1 cellular context compared by ENCODE assay signal in the genomic region with DNA sequence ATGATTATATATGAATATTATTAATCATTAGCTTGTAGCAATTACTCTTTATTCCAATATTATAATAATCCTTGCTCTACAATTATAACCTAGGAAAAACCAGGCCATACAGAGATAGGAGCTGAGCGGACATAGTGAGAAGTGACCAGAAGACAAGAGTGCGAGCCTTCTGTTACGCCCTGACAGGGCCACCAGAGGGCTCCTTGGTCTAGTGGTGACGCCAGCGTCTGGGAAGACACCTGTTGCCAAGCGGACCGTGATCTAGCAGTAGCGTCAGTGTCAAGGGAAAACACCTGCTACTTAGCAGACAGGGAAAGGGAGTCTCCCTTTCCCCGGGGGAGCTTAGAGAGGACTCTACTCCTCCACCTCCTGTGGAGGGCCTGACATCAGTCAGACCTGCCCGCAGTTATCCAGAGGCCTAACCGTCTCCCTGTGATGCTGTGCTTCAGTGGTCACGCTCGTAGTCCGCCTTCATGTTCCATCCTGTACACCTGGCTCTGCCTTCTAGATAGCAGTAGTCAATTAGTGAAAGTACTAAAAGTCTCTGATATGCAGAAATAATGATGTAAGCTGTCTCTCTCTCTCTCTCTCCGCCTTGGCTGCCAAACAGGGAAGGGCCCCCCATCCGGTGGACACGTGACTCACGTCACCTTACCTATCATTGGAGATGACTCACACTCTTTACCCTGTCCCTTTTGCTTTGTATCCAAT.
A peak's percentile ranks its signal among the peaks of the same experiment; 100 is the strongest.
TF ChIP-seq lines count a peak whose summit lies in the region.

No MANE protein-coding gene starts in this region.

TF ChIP-seq in HEK293, 187 proteins besides CTCF, POLR2A, EP300 and RAD21 (continues in another document):
- peak; percentile 41; the same call in 1 of the 2 replicates for TF ChIP-seq ZNF639 (tag by site-specific recombination; IDR thresholded peaks at IDR 0.05)
- peak; percentile 99 for TF ChIP-seq SCRT1 (tag by site-specific recombination; IDR thresholded peaks at IDR 0.05; ENCODE audit: borderline replicate concordance)
- peak; percentile 56; the same call in 1 of the 2 replicates for TF ChIP-seq PRDM4 (tag by site-specific recombination; IDR thresholded peaks at IDR 0.05)
- TF ChIP-seq IKZF3 (tag by site-specific recombination; IDR thresholded peaks at IDR 0.05): peak; percentile 80
- peak; percentile 88 for TF ChIP-seq KLF8 (tag by site-specific recombination; IDR thresholded peaks at IDR 0.05)
- TF ChIP-seq WT1 (tag by site-specific recombination; IDR thresholded peaks at IDR 0.05): peak; percentile 91
- peak; percentile 73 for TF ChIP-seq PATZ1 (tag by site-specific recombination; IDR thresholded peaks at IDR 0.05)
- 0 out of 2 replicates have a peak, but pooled peaks have one; percentile 29 for TF ChIP-seq ZNF239 (tag by site-specific recombination; IDR thresholded peaks at IDR 0.05)
- TF ChIP-seq ZNF24 (tag by site-specific recombination; IDR thresholded peaks at IDR 0.05): peak; percentile 57; the same call in 1 of the 2 replicates
- peak; percentile 31; the same call in 1 of the 2 replicates for TF ChIP-seq ZBTB20 (tag by site-specific recombination; IDR thresholded peaks at IDR 0.05)
- TF ChIP-seq ZNF366 (tag by site-specific recombination; conservative IDR thresholded peaks at IDR 0.05): peak; percentile 93
- peak; percentile 44; the same call in 1 of the 2 replicates for TF ChIP-seq ZXDB (tag by site-specific recombination; IDR thresholded peaks at IDR 0.05)
- TF ChIP-seq SP7 (tag by site-specific recombination; IDR thresholded peaks at IDR 0.05): peak; percentile 87
- TF ChIP-seq KLF1 (tag by site-specific recombination; IDR thresholded peaks at IDR 0.05): peak; percentile 71
- TF ChIP-seq ZNF2 (tag by site-specific recombination; IDR thresholded peaks at IDR 0.05): peak; percentile 91
- peak; percentile 43; the same call in 1 of the 2 replicates for TF ChIP-seq ZFP69B (tag by site-specific recombination; IDR thresholded peaks at IDR 0.05)
- TF ChIP-seq, protein P1, sequence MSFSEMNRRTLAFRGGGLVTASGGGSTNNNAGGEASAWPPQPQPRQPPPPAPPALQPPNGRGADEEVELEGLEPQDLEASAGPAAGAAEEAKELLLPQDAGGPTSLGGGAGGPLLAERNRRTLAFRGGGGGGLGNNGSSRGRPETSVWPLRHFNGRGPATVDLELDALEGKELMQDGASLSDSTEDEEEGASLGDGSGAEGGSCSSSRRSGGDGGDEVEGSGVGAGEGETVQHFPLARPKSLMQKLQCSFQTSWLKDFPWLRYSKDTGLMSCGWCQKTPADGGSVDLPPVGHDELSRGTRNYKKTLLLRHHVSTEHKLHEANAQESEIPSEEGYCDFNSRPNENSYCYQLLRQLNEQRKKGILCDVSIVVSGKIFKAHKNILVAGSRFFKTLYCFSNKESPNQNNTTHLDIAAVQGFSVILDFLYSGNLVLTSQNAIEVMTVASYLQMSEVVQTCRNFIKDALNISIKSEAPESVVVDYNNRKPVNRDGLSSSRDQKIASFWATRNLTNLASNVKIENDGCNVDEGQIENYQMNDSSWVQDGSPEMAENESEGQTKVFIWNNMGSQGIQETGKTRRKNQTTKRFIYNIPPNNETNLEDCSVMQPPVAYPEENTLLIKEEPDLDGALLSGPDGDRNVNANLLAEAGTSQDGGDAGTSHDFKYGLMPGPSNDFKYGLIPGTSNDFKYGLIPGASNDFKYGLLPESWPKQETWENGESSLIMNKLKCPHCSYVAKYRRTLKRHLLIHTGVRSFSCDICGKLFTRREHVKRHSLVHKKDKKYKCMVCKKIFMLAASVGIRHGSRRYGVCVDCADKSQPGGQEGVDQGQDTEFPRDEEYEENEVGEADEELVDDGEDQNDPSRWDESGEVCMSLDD (tag by site-specific recombination; IDR thresholded peaks at IDR 0.05): peak; percentile 76; the same call in 1 of the 2 replicates
- TF ChIP-seq KLF17 (tag by site-specific recombination; IDR thresholded peaks at IDR 0.05): peak; percentile 84
- peak; percentile 98 for TF ChIP-seq PRDM1 (tag by site-specific recombination; IDR thresholded peaks at IDR 0.05)
- peak; percentile 26; the same call in 1 of the 2 replicates for TF ChIP-seq ZBTB21 (tag by site-specific recombination; IDR thresholded peaks at IDR 0.05)
- peak; percentile 100 for TF ChIP-seq SCRT2 (tag by site-specific recombination; IDR thresholded peaks at IDR 0.05)
- peak; percentile 48 for TF ChIP-seq ZBTB17 (tag by site-specific recombination; IDR thresholded peaks at IDR 0.05)
- peak; percentile 87 for TF ChIP-seq ZEB2 (tag by site-specific recombination; IDR thresholded peaks at IDR 0.05)
- TF ChIP-seq ZNF398 (tag by site-specific recombination; IDR thresholded peaks at IDR 0.05): 0 out of 2 replicates have a peak, but pooled peaks have one; percentile 24
- peak; percentile 90 for TF ChIP-seq ZNF600 (tag by site-specific recombination; IDR thresholded peaks at IDR 0.05)
- peak; percentile 93 for TF ChIP-seq GLIS1 (tag by site-specific recombination; IDR thresholded peaks at IDR 0.05)
- 0 out of 2 replicates have a peak, but pooled peaks have one; percentile 31 for TF ChIP-seq ZNF335 (tag by site-specific recombination; conservative IDR thresholded peaks at IDR 0.05)
- peak; percentile 77 for TF ChIP-seq OSR2 (tag by site-specific recombination; IDR thresholded peaks at IDR 0.05)
- TF ChIP-seq ZNF394 (tag by site-specific recombination; IDR thresholded peaks at IDR 0.05; ENCODE audit: borderline replicate concordance): peak; percentile 60; the same call in 1 of the 2 replicates
- peak; percentile 27; the same call in 1 of the 2 replicates for TF ChIP-seq BCL11A (tag by site-specific recombination; IDR thresholded peaks at IDR 0.05; ENCODE audit: low read depth)
- TF ChIP-seq, protein P2, sequence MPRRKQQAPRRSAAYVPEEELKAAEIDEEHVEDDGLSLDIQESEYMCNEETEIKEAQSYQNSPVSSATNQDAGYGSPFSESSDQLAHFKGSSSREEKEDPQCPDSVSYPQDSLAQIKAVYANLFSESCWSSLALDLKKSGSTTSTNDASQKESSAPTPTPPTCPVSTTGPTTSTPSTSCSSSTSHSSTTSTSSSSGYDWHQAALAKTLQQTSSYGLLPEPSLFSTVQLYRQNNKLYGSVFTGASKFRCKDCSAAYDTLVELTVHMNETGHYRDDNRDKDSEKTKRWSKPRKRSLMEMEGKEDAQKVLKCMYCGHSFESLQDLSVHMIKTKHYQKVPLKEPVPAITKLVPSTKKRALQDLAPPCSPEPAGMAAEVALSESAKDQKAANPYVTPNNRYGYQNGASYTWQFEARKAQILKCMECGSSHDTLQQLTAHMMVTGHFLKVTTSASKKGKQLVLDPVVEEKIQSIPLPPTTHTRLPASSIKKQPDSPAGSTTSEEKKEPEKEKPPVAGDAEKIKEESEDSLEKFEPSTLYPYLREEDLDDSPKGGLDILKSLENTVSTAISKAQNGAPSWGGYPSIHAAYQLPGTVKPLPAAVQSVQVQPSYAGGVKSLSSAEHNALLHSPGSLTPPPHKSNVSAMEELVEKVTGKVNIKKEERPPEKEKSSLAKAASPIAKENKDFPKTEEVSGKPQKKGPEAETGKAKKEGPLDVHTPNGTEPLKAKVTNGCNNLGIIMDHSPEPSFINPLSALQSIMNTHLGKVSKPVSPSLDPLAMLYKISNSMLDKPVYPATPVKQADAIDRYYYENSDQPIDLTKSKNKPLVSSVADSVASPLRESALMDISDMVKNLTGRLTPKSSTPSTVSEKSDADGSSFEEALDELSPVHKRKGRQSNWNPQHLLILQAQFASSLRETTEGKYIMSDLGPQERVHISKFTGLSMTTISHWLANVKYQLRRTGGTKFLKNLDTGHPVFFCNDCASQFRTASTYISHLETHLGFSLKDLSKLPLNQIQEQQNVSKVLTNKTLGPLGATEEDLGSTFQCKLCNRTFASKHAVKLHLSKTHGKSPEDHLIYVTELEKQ (tag by site-specific recombination; IDR thresholded peaks at IDR 0.05; ENCODE audit: borderline replicate concordance): peak; percentile 65; the same call in 1 of the 2 replicates
- TF ChIP-seq ZNF692 (tag by site-specific recombination; IDR thresholded peaks at IDR 0.05): peak; percentile 55; the same call in 1 of the 2 replicates
- peak; percentile 9; the same call in 1 of the 2 replicates for TF ChIP-seq ATF2 (tag by site-specific recombination; IDR thresholded peaks at IDR 0.05; ENCODE audit: low read depth)
- peak; percentile 62; the same call in 1 of the 2 replicates for TF ChIP-seq ZSCAN23 (tag by site-specific recombination; IDR thresholded peaks at IDR 0.05)
